ENCODE assay signal across 1 cellular context in the genomic region with DNA sequence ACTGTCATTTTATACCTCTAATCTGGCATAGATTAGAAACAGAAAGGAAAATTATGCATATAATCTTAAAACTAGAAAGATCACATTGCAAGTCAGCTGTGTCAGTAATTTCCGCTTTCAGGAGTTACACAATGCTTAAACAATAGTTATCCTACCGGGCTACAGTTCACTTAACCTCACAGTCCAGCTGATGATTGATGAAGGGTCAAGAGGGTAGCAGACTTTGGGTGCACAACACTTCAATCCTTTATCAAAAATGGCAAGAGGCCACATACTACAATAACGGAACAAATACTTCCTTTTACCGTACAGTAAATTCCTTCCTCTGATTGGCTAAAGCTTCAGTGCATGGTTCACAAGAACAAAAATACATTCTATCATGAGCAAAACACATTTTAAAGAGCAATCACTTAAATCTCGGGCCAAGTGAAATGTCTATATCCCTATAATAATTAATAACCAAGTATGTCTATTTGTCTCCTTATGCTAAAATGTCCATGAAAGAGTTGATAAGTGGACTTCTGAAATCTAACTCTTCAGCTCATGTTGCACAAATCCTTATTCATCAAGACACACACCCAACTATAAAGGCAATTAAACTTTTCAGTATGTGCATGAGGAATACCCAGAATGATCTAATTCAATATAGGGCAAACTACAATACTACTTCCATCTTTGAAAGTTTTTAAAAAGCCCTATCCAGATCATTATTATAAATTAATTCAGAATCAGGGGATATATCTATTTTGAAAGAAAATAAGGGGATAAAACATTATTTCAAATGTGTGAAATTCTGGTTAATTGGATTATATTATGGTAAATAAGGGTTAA.
A peak's percentile ranks its signal among the peaks of the same experiment; 100 is the strongest.
TF ChIP-seq lines count a peak whose summit lies in the region.

No MANE protein-coding gene starts in this region.

TF ChIP-seq in K562, 482 proteins besides CTCF, POLR2A, EP300 and RAD21 (continued from another document):
- TF ChIP-seq, protein P1, sequence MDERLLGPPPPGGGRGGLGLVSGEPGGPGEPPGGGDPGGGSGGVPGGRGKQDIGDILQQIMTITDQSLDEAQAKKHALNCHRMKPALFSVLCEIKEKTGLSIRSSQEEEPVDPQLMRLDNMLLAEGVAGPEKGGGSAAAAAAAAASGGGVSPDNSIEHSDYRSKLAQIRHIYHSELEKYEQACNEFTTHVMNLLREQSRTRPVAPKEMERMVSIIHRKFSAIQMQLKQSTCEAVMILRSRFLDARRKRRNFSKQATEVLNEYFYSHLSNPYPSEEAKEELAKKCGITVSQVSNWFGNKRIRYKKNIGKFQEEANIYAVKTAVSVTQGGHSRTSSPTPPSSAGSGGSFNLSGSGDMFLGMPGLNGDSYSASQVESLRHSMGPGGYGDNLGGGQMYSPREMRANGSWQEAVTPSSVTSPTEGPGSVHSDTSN (CRISPR knock-in tag; IDR thresholded peaks at IDR 0.05; ENCODE audit: low read depth) = no peak
- TF ChIP-seq, protein P1 (tag; conservative IDR thresholded peaks at IDR 0.05; ENCODE audit: low read depth) = peak; percentile 48; the same call in 1 of the 2 replicates
- TF ChIP-seq TBP (optimal IDR thresholded peaks at IDR 0.05; ENCODE audit: low read depth, low read length) = no peak
- no peak for TF ChIP-seq PML (IDR thresholded peaks at IDR 0.05; ENCODE audit: low read length)
- TF ChIP-seq TBL1XR1 (IDR thresholded peaks at IDR 0.05; ENCODE audit: low read length in 2 of 2) = no peak
- TF ChIP-seq SMARCA5 (IDR thresholded peaks at IDR 0.05) = no peak
- no peak for TF ChIP-seq SUPT5H (IDR thresholded peaks at IDR 0.05)
- TF ChIP-seq NR2C2 (CRISPR knock-in tag; IDR thresholded peaks at IDR 0.05) = no peak
- TF ChIP-seq NR2C2 (tag; IDR thresholded peaks at IDR 0.05) = peak; percentile 48; the same call in 1 of the 2 replicates
- TF ChIP-seq ZNF780A (CRISPR knock-in tag; IDR thresholded peaks at IDR 0.05) = no peak
